ENCODE assay signal across 8 cellular contexts in genomic region chr4:39515669-39516401, GRCh38. TPM values are rescaled to one million over a fixed set of nuclear protein-coding genes. Genes with fewer than 3 reads are reported as not detected.
DNase-seq lines count a peak whose midpoint lies in the region; ATAC-seq and TF ChIP-seq lines count a peak whose summit lies in the region.
"Not testable (repeated sequence)": the region's sequence is repeated elsewhere in the genome, so short reads cannot be mapped to it uniquely, and the experiment has no call there.

No MANE protein-coding gene starts in this region.

- not testable (repeated sequence) for TF ChIP-seq CTCF in C4-2B (conservative IDR thresholded peaks at IDR 0.05); HFFc6 (IDR thresholded peaks at IDR 0.05); RWPE2 (IDR thresholded peaks at IDR 0.05; ENCODE audit: poor library complexity, severe bottlenecking); brain microvascular endothelial cell (IDR thresholded peaks at IDR 0.05; ENCODE audit: low read depth, low read length, missing control alignments); fibroblast of lung (conservative IDR thresholded peaks at IDR 0.05 in 1 of 2, IDR thresholded peaks at IDR 0.05 in 1 of 2; ENCODE audit: low read depth in 1 of 2, low read length in 2 of 2); right lobe of liver (IDR thresholded peaks at IDR 0.05); upper lobe of left lung (IDR thresholded peaks at IDR 0.05)

- WGBS in right lobe of liver (ENCODE audit: insufficient coverage, low coverage, low lambda C conversion rate, missing lambda C conversion rate) = 94% methylated on average over 9 of the region's 14 CpGs
- 97 to 98% methylated on average over 14 of the region's 14 CpGs for WGBS in upper lobe of left lung, 2 donors

- not testable (repeated sequence) for H3K4me3 ChIP-seq in RWPE2 (ENCODE audit: severe bottlenecking); brain microvascular endothelial cell (ENCODE audit: low read depth, low read length); fibroblast of lung (replicated peaks in 1 of 4; ENCODE audit: control extremely low read depth in 1 of 4, insufficient read depth in 1 of 4, low read depth in 3 of 4, low read length in 4 of 4); right lobe of liver; skeletal muscle satellite cell (ENCODE audit: low read length); upper lobe of left lung

- not testable (repeated sequence) for TF ChIP-seq POLR2A in right lobe of liver (IDR thresholded peaks at IDR 0.05); upper lobe of left lung (IDR thresholded peaks at IDR 0.05)

- TF ChIP-seq EP300 in upper lobe of left lung (IDR thresholded peaks at IDR 0.05) = not testable (repeated sequence)

- H3K36me3 ChIP-seq in RWPE2 (ENCODE audit: low read depth) (peaks cover 77% of the 10 kb centered on the region), brain microvascular endothelial cell (replicated peaks) (peaks cover 70% of the 10 kb centered on the region), fibroblast of lung (ENCODE audit: control insufficient read depth, insufficient read depth, low read length) (peaks cover 13% of the 10 kb centered on the region), right lobe of liver (peaks cover 4 to 93% (median 18%) of the 10 kb centered on the region in 4 donors), skeletal muscle satellite cell (ENCODE audit: insufficient read depth, low read length) (peaks cover 69% of the 10 kb centered on the region), upper lobe of left lung (peaks cover 0 to 75% (median 16%) of the 10 kb centered on the region in 4 donors)

- in situ Hi-C loops in brain microvascular endothelial cell (cut with HindIII; ENCODE audit: low pct_ligation_motif_present, low sequenced_read_pairs) = not testable (repeated sequence)

- peak overlapping the region; percentile 60 for H3K27ac ChIP-seq in C4-2B
- H3K27ac ChIP-seq in RWPE2 (ENCODE audit: poor library complexity, severe bottlenecking) = peak overlapping the region; percentile 59
- peak overlapping the region; percentile 54 for H3K27ac ChIP-seq in brain microvascular endothelial cell
- peak overlapping the region; percentile 47 for H3K27ac ChIP-seq in fibroblast of lung (ENCODE audit: insufficient read depth, low read length)
- peak overlapping the region; percentile 61 to 79 (median 65) for H3K27ac ChIP-seq in right lobe of liver
- H3K27ac ChIP-seq in upper lobe of left lung = peak overlapping the region in 3 of 4 donors; percentile 34 to 74 (median 67)

- not testable (repeated sequence) for H3K9ac ChIP-seq in fibroblast of lung (ENCODE audit: insufficient read depth, low read length)
- peak overlapping the region; percentile 49 for H3K9ac ChIP-seq in skeletal muscle satellite cell (ENCODE audit: low read depth, low read length)

- H2AFZ ChIP-seq in fibroblast of lung (ENCODE audit: low read length) = not testable (repeated sequence)

- H3K9me3 Mint-ChIP-seq in HFFc6 = not testable (repeated sequence)

- H3K27ac Mint-ChIP-seq in HFFc6 = peak overlapping the region; percentile 97

- H3K4me2 ChIP-seq in fibroblast of lung (ENCODE audit: extremely low read depth, insufficient read depth, low read length); skeletal muscle satellite cell (ENCODE audit: low read length): not testable (repeated sequence)

- H3K4me1 Mint-ChIP-seq in HFFc6 (ENCODE audit: low read depth) = not testable (repeated sequence)

- H3K27me3 Mint-ChIP-seq in HFFc6 (ENCODE audit: insufficient read depth) = not testable (repeated sequence)

- H3K4me1 ChIP-seq in RWPE2 (ENCODE audit: insufficient read depth, poor library complexity, severe bottlenecking) = peaks cover 18% of the 10 kb centered on the region
- H3K4me1 ChIP-seq in fibroblast of lung (ENCODE audit: control insufficient read depth, extremely low read depth, insufficient read depth, low read length); upper lobe of left lung: not testable (repeated sequence)
- peaks cover 0 to 57% (median 10%) of the 10 kb centered on the region in 4 donors for H3K4me1 ChIP-seq in right lobe of liver
- H3K4me1 ChIP-seq in skeletal muscle satellite cell (ENCODE audit: control insufficient read depth, insufficient read depth, low read length) = peaks cover 12% of the 10 kb centered on the region

- not testable (repeated sequence) for H3K27me3 ChIP-seq in RWPE2 (ENCODE audit: insufficient read depth, poor library complexity, severe bottlenecking); brain microvascular endothelial cell (replicated peaks); fibroblast of lung (ENCODE audit: control insufficient read depth, insufficient read depth, low read length); right lobe of liver; skeletal muscle satellite cell (ENCODE audit: control insufficient read depth, insufficient read depth, low read length); upper lobe of left lung

- H3K36me3 Mint-ChIP-seq in HFFc6 (ENCODE audit: low read depth) = peaks cover 19% of the 10 kb centered on the region

- not testable (repeated sequence) for ATAC-seq in RWPE2 (ENCODE audit: low read depth); upper lobe of left lung (ENCODE audit: low FRiP score in 2 of 2)
- peak in 1 of 4 donors; percentile 5 for ATAC-seq in right lobe of liver

- intact Hi-C loops in right lobe of liver (cut with DNase I) = not testable (repeated sequence)

- not testable (repeated sequence) for H3K4me3 Mint-ChIP-seq in HFFc6

- peaks cover 62% of the 10 kb centered on the region for H3K79me2 ChIP-seq in fibroblast of lung (ENCODE audit: control insufficient read depth, insufficient read depth, low read length)

- H4K20me1 ChIP-seq in fibroblast of lung (ENCODE audit: control insufficient read depth, extremely low read depth, insufficient read depth, low read length) = not testable (repeated sequence)

- H3K9me3 ChIP-seq in RWPE2 (ENCODE audit: severe bottlenecking); fibroblast of lung (ENCODE audit: control insufficient read depth, insufficient read depth, low read depth, low read length); right lobe of liver; skeletal muscle satellite cell (replicated peaks; ENCODE audit: low read length); upper lobe of left lung: not testable (repeated sequence)

- not testable (repeated sequence) for DNase-seq in HFFc6; RWPE2 (ENCODE audit: low spot score); brain microvascular endothelial cell; fibroblast of lung (ENCODE audit: low read depth in 2 of 2); right lobe of liver; upper lobe of left lung

RNA-seq across cellular contexts. Expression of gene UGDH, which starts 11.4 kb away (rescaled TPM):
- 100 to 1,000 TPM in 5 of 6 experiments, 10 to 100 TPM in 1; 97.1 to 169 (median 158) TPM for total RNA-seq in HFFc6 (2021; fragmentation: NEBNext Ultra II Directional; extraction: Animal tissue kit (Norgen Biotek cat#: 25700))
- total RNA-seq in fibroblast of lung (85.9 and 93.7 TPM in 2 replicates), right lobe of liver (100 to 1,000 TPM; 134 to 647 (median 244) TPM), upper lobe of left lung (100 to 1,000 TPM in 2 of 6 donors, 10 to 100 TPM in 4; 30.9 to 115 (median 56.9) TPM)
- 154 and 182 TPM in 2 replicates for polyA plus RNA-seq in fibroblast of lung
- polyA plus RNA-seq in fibroblast of lung (2012) = 99.3 and 136 TPM in 2 replicates
- polyA minus RNA-seq in fibroblast of lung (ENCODE audit: low replicate concordance) = 17.0 and 27.3 TPM in 2 replicates
- 214 and 276 TPM in 2 replicates for total RNA-seq in skeletal muscle satellite cell (2012; rRNA removed)

RNA-seq across cellular contexts. Expression of gene LIAS, which starts 57.0 kb away (rescaled TPM):
- total RNA-seq in HFFc6 (2021; fragmentation: NEBNext Ultra II Directional; extraction: Animal tissue kit (Norgen Biotek cat#: 25700)) = 1 to 10 TPM; 6.9 to 9.4 (median 8.1) TPM
- total RNA-seq in fibroblast of lung (8.0 and 8.6 TPM in 2 replicates), right lobe of liver (10 to 100 TPM in 4 of 6 experiments, 1 to 10 TPM in 2; 7.0 to 20.4 (median 13.1) TPM), upper lobe of left lung (10 to 100 TPM in 3 of 6 donors, 1 to 10 TPM in 3; 4.9 to 23.0 (median 10.8) TPM)
- polyA plus RNA-seq in fibroblast of lung = 7.1 and 9.6 TPM in 2 replicates
- 5.4 and 5.5 TPM in 2 replicates for polyA plus RNA-seq in fibroblast of lung (2012)
- 0.55 TPM in 1 of 2 replicates, not detected in the other for polyA minus RNA-seq in fibroblast of lung (ENCODE audit: low replicate concordance)
- 9.0 and 10.6 TPM in 2 replicates for total RNA-seq in skeletal muscle satellite cell (2012; rRNA removed)

RNA-seq across cellular contexts. Expression of gene RPL9, which starts 57.1 kb away (rescaled TPM):
- 1,000 to 10,000 TPM; 1,332 to 1,543 (median 1,424) TPM for total RNA-seq in HFFc6 (2021; fragmentation: NEBNext Ultra II Directional; extraction: Animal tissue kit (Norgen Biotek cat#: 25700))
- 2,253 and 4,642 TPM in 2 replicates for total RNA-seq in fibroblast of lung
- 1,161 and 1,426 TPM in 2 replicates for polyA plus RNA-seq in fibroblast of lung
- 895 and 1,568 TPM in 2 replicates for polyA plus RNA-seq in fibroblast of lung (2012)
- 6.9 and 14.9 TPM in 2 replicates for polyA minus RNA-seq in fibroblast of lung (ENCODE audit: low replicate concordance)
- total RNA-seq in right lobe of liver = 1,000 to 10,000 TPM in 2 of 6 experiments, 100 to 1,000 TPM in 4; 353 to 1,546 (median 454) TPM
- total RNA-seq in skeletal muscle satellite cell (2012; rRNA removed) = 3,160 and 4,633 TPM in 2 replicates
- total RNA-seq in upper lobe of left lung = 1,000 to 10,000 TPM in 4 of 6 donors, 100 to 1,000 TPM in 2; 743 to 2,200 (median 1,155) TPM
